18 cellular contexts compared by ENCODE assay signal in the genomic region with DNA sequence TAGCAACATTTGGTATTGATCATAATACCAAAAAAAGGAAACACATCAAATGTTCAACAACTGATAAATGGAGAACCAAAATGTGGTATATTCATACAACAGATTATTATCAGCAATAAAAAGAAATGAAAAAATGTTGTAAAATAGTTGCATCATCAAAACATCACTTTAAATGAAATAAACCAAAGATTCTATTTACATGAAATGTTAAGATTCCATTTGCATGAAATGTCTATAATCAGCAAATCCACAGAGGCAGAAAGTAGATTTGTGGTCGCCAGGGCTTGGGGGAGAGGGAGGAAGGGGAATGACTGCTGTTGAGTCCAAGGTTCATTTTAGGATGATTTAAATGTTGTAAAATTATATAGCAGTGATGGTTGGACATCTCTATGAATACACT.
A peak's percentile ranks its signal among the peaks of the same experiment; 100 is the strongest.
DNase-seq lines count a peak whose midpoint lies in the region; ATAC-seq, FAIRE-seq and TF ChIP-seq lines count a peak whose summit lies in the region.
"Had no signal": no experiment of that assay in that cellular context is flagged by ENCODE, and none has a peak within 500 bp of the region (broad histone marks: within the 10 kb centered on the region; RNA-seq: fewer than 3 reads in every experiment).

No MANE protein-coding gene starts in this region.

- H3K9me3 ChIP-seq in A549, result no peaks in the 10 kb centered on the region
- no peaks in the 10 kb centered on the region for H3K9me3 ChIP-seq in SK-N-MC (ENCODE audit: low read depth, low read length)
- H3K9me3 ChIP-seq: HAP-1 had no signal

- ATAC-seq in A549 (no peak), left ventricle myocardium superior (no peak)

- H3K4me1 ChIP-seq in A549, result no peaks in the 10 kb centered on the region
- H3K4me1 ChIP-seq: HAP-1 had no signal

- no peak for TF ChIP-seq POLR2A in A549 (IDR thresholded peaks at IDR 0.05; ENCODE audit: low read length)

- TF ChIP-seq CTCF in A549 (IDR thresholded peaks at IDR 0.05), result no peak

- TF ChIP-seq EP300 in A549 (IDR thresholded peaks at IDR 0.05), result no peak

- no peak overlapping the region for H3K4me2 ChIP-seq in A549

- no peak overlapping the region for H3K4me3 ChIP-seq in A549
- peak overlapping the region; percentile 37 for H3K4me3 ChIP-seq in SK-N-MC
- H3K4me3 ChIP-seq: GM23248, HAP-1 had no signal

- FAIRE-seq in A549 (lab: Jason Lieb, UNC), result no peak
- FAIRE-seq: GM12891, GM19239 had no signal

- intact Hi-C loops in left ventricle myocardium superior (cut with micrococcal nuclease), result no loop called here

- WGBS in A549 (ENCODE audit: missing lambda C conversion rate), result 4% methylated on average over 1 of the region's 1 CpG

- no peak for TF ChIP-seq RAD21 in A549 (conservative IDR thresholded peaks at IDR 0.05 in 1 of 2, IDR thresholded peaks at IDR 0.05 in 1 of 2)

- DNase-seq in A549 (ENCODE audit: low read depth in 1 of 2, low spot score in 1 of 2) (no peak), EH (ENCODE audit: low read depth) (peak; percentile 4), SK-N-MC (ENCODE audit: low read depth, low spot score) (peak; percentile 57), fibroblast of peridontal ligament (ENCODE audit: extremely low read depth) (peak; percentile 35), NCI-H2029 treated with DMSO at 0.1 percent for 48 hours (lab: John Stamatoyannopoulos, UW) (no peak), left ventricle myocardium superior (no peak)
- DNase-seq in activated CD4-positive, alpha-beta T cell treated with anti-CD3 and anti-CD28 coated beads, Interleukin-2, amount 50 U/mL, for 1 hour, result no peak
- DNase-seq: ACHN; AML-193; CD4-positive, alpha-beta memory T cell; DMS153; DMS79 treated with DMSO at 0.1 percent for 48 hours; EL; GM23248 had no signal

- POLR2A ChIA-PET in A549 (lab: Yijun Ruan, JAX), result no interaction called here

- no peaks in the 10 kb centered on the region for H3K36me3 ChIP-seq in SK-N-MC (ENCODE audit: insufficient read depth, low read length)
- H3K36me3 ChIP-seq: HAP-1 had no signal

- CTCF ChIA-PET in A549 (lab: Yijun Ruan, JAX), result no interaction called here

- no peak overlapping the region for H3K9ac ChIP-seq in SK-N-MC (ENCODE audit: insufficient read length)
- H3K9ac ChIP-seq: GM23248 had no signal

- H3K27ac ChIP-seq in A549 (no peak overlapping the region), SK-N-MC (peak overlapping the region; percentile 89)
- H3K27ac ChIP-seq: C4-2B, GM23248 had no signal

TF ChIP-seq in A549, 52 proteins besides CTCF, POLR2A, EP300 and RAD21:
- TF ChIP-seq ESRRA (IDR thresholded peaks at IDR 0.05; ENCODE audit: borderline replicate concordance, low read length) (no peak), MAFK (IDR thresholded peaks at IDR 0.05; ENCODE audit: partially characterized antibody) (peak; percentile 5)

Comparison
In these comparisons a context has a peak if more than half of its experiments do, and no peak if none do; other contexts are left out.
1. DNase-seq: peak in EH (single experiment), SK-N-MC (single experiment) and fibroblast of peridontal ligament (single experiment); none in A549 (0 of 2), NCI-H2029 treated with DMSO at 0.1 percent for 48 hours (single experiment), activated CD4-positive, alpha-beta T cell treated with anti-CD3 and anti-CD28 coated beads, Interleukin-2, amount 50 U/mL, for 1 hour (single experiment) and left ventricle myocardium superior (single experiment).